1 cellular context compared by ENCODE assay signal in the genomic region with DNA sequence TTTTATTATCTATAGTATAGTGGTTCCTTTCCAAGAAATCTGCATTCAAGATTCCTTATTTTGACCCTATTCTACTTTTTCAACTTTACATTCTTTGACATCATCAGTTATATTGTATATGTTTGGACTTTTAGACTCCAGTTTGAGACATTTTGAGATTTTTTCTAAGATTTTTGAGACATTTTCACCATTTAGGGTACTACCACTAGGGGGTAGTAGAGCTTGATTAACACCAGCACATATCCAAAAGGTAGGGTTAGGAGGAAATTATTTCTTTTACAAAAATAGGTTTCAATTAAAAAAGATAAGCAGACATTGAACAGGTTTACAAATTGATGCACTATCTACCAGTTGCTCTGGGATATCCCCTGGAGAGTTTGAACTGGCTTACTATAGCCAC.
TF ChIP-seq lines count a peak whose summit lies in the region.

No MANE protein-coding gene starts in this region.

TF ChIP-seq in HCT116, 20 proteins besides CTCF, POLR2A, EP300 and RAD21 (continued from another document):
- no peak for TF ChIP-seq TCF7L2 (IDR thresholded peaks at IDR 0.05; ENCODE audit: borderline replicate concordance, extremely low read depth, insufficient read depth, insufficient read length)
- TF ChIP-seq SRF (IDR thresholded peaks at IDR 0.05; ENCODE audit: low read depth), result no peak
- TF ChIP-seq, protein P1, sequence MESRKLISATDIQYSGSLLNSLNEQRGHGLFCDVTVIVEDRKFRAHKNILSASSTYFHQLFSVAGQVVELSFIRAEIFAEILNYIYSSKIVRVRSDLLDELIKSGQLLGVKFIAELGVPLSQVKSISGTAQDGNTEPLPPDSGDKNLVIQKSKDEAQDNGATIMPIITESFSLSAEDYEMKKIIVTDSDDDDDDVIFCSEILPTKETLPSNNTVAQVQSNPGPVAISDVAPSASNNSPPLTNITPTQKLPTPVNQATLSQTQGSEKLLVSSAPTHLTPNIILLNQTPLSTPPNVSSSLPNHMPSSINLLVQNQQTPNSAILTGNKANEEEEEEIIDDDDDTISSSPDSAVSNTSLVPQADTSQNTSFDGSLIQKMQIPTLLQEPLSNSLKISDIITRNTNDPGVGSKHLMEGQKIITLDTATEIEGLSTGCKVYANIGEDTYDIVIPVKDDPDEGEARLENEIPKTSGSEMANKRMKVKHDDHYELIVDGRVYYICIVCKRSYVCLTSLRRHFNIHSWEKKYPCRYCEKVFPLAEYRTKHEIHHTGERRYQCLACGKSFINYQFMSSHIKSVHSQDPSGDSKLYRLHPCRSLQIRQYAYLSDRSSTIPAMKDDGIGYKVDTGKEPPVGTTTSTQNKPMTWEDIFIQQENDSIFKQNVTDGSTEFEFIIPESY (IDR thresholded peaks at IDR 0.05; ENCODE audit: extremely low read depth, insufficient replicate concordance, low read length), result no peak
- no peak for TF ChIP-seq JUND (IDR thresholded peaks at IDR 0.05)
- TF ChIP-seq, protein P2, sequence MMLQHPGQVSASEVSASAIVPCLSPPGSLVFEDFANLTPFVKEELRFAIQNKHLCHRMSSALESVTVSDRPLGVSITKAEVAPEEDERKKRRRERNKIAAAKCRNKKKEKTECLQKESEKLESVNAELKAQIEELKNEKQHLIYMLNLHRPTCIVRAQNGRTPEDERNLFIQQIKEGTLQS (IDR thresholded peaks at IDR 0.05), result no peak
- no peak for TF ChIP-seq CBX3 (IDR thresholded peaks at IDR 0.05; ENCODE audit: low read depth)
